Comparison of ENCODE assay signal across 4 cellular contexts in genomic region chr2:231947112-231947511, GRCh38. TPM values are rescaled to one million over a fixed set of nuclear protein-coding genes. Genes with fewer than 3 reads are reported as not detected.
"Had no signal": no experiment of that assay in that cellular context is flagged by ENCODE, and none has a peak within 500 bp of the region (broad histone marks: within the 10 kb centered on the region; RNA-seq: fewer than 3 reads in every experiment).

No MANE protein-coding gene starts in this region.

RNA-seq across cellular contexts. Expression of gene NPPC, which starts 20.9 kb away (rescaled TPM):
- total RNA-seq: HT-29, HT1080 had no signal
- polyA plus RNA-seq: HepG2, IgD-negative memory B cell had no signal
